In the genomic region with DNA sequence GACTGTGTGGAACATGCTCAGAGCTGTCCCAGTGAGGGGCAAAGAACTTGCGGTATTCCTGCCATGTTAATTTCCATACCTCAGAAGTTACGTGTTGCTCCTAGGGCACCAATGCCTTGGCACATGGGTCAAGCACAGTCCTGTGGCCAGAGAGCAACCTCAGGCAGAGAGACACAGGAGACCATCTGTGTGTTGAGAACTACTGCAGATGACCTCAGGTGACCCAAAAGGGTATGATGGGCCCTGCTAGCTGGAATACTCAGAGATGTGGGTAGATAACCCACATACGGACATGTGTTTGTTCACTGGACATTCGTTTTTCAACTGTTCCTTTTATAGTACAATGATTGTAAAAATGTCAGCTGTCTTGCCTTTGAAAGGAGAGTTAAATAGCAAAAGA, we compare ENCODE assay signal across 19 cellular contexts.
DNase-seq lines count a peak whose midpoint lies in the region; ATAC-seq and TF ChIP-seq lines count a peak whose summit lies in the region.
"Had no signal": no experiment of that assay in that cellular context is flagged by ENCODE, and none has a peak within 500 bp of the region (broad histone marks: within the 10 kb centered on the region; RNA-seq: fewer than 3 reads in every experiment).

No MANE protein-coding gene starts in this region.

- intact Hi-C loops in natural killer cell (cut with micrococcal nuclease): no loop called here

- no peak for TF ChIP-seq CTCF in natural killer cell (IDR thresholded peaks at IDR 0.05)
- TF ChIP-seq CTCF in GM10248 (IDR thresholded peaks at IDR 0.05; ENCODE audit: control extremely low read depth, extremely low read depth, low read depth, missing control alignments): no peak

- peaks cover 0 to 6% of the 10 kb centered on the region in 2 donors for H3K4me1 Mint-ChIP-seq in natural killer cell treated with Interleukin-12 subunit alpha and Interleukin-12 subunit beta and Interleukin-15 and Interleukin-18, amount 100 ng/mL, for 72 hours (ENCODE audit: low read depth in 2 of 2)
- H3K4me1 Mint-ChIP-seq in natural killer cell: peaks cover 0 to 11% of the 10 kb centered on the region in 2 donors
- H3K4me1 Mint-ChIP-seq: CD4-positive, alpha-beta memory T cell had no signal

- peak; percentile 20 to 27 for ATAC-seq in natural killer cell treated with Interleukin-12 subunit alpha and Interleukin-12 subunit beta and Interleukin-15 and Interleukin-18, amount 100 ng/mL, for 72 hours
- no peak for ATAC-seq in natural killer cell
- ATAC-seq: GM12878, HCT116 had no signal

- no peak for DNase-seq in natural killer cell treated with Interleukin-12 subunit alpha and Interleukin-12 subunit beta and Interleukin-15 and Interleukin-18, amount 100 ng/mL, for 72 hours (ENCODE audit: low spot score)
- DNase-seq in natural killer cell (no peak), epithelial cell of prostate (ENCODE audit: low read depth, low spot score) (no peak), myocyte (ENCODE audit: low read depth) (peak; percentile 56), GM10248 (ENCODE audit: extremely low spot score) (no peak), HUDEP-2 (lab: John Stamatoyannopoulos, UW; ENCODE audit: unreplicated experiment in 76 of 76) (no peak)
- DNase-seq in activated CD8-positive, alpha-beta memory T cell treated with anti-CD3 and anti-CD28 coated beads for 24 hours: no peak
- DNase-seq: 8988T; ACHN; C1 segment of cervical spinal cord; CD4-positive, alpha-beta memory T cell; COR-L47; DMS153; DND-41; GM23248; H7 had no signal

- peak overlapping the region; percentile 65 for H3K27ac ChIP-seq in epithelial cell of prostate
- H3K27ac ChIP-seq: A549, GM23248 had no signal

- POLR2A ChIA-PET in GM10248 (lab: Yijun Ruan, JAX): no interaction called here

- no peak overlapping the region for H3K27ac Mint-ChIP-seq in natural killer cell treated with Interleukin-12 subunit alpha and Interleukin-12 subunit beta and Interleukin-15 and Interleukin-18, amount 100 ng/mL, for 72 hours
- H3K27ac Mint-ChIP-seq in natural killer cell: no peak overlapping the region
- H3K27ac Mint-ChIP-seq: CD4-positive, alpha-beta memory T cell had no signal

- H3K9me3 Mint-ChIP-seq in natural killer cell treated with Interleukin-12 subunit alpha and Interleukin-12 subunit beta and Interleukin-15 and Interleukin-18, amount 100 ng/mL, for 72 hours: no peaks in the 10 kb centered on the region
- no peaks in the 10 kb centered on the region for H3K9me3 Mint-ChIP-seq in natural killer cell

- peaks cover 2 to 6% of the 10 kb centered on the region in 2 donors for H3K27me3 Mint-ChIP-seq in natural killer cell treated with Interleukin-12 subunit alpha and Interleukin-12 subunit beta and Interleukin-15 and Interleukin-18, amount 100 ng/mL, for 72 hours
- H3K27me3 Mint-ChIP-seq in natural killer cell (ENCODE audit: low read depth in 2 of 2): peaks cover 0 to 2% of the 10 kb centered on the region in 2 donors
- H3K27me3 Mint-ChIP-seq: CD4-positive, alpha-beta memory T cell had no signal

- CTCF ChIA-PET in GM10248 (lab: Yijun Ruan, JAX): no interaction called here

- H3K36me3 Mint-ChIP-seq in natural killer cell treated with Interleukin-12 subunit alpha and Interleukin-12 subunit beta and Interleukin-15 and Interleukin-18, amount 100 ng/mL, for 72 hours: peaks cover 5% of the 10 kb centered on the region
- no peaks in the 10 kb centered on the region for H3K36me3 Mint-ChIP-seq in natural killer cell
- H3K36me3 Mint-ChIP-seq: CD4-positive, alpha-beta memory T cell had no signal

- H3K4me3 Mint-ChIP-seq in natural killer cell treated with Interleukin-12 subunit alpha and Interleukin-12 subunit beta and Interleukin-15 and Interleukin-18, amount 100 ng/mL, for 72 hours: no peak overlapping the region
- H3K4me3 Mint-ChIP-seq in natural killer cell: no peak overlapping the region
- H3K4me3 Mint-ChIP-seq: CD4-positive, alpha-beta memory T cell had no signal

Comparison
In these comparisons a context has a peak if more than half of its experiments do, and no peak if none do; other contexts are left out.
1. ATAC-seq: peak in natural killer cell treated with Interleukin-12 subunit alpha and Interleukin-12 subunit beta and Interleukin-15 and Interleukin-18, amount 100 ng/mL, for 72 hours (2 of 2); none in natural killer cell (0 of 3).